ENCODE assay signal across 16 cellular contexts in genomic region chr21:37273911-37274690, GRCh38.
A peak's percentile ranks its signal among the peaks of the same experiment; 100 is the strongest.
DNase-seq lines count a peak whose midpoint lies in the region; FAIRE-seq and TF ChIP-seq lines count a peak whose summit lies in the region.
"Had no signal": no experiment of that assay in that cellular context is flagged by ENCODE, and none has a peak within 500 bp of the region (broad histone marks: within the 10 kb centered on the region; RNA-seq: fewer than 3 reads in every experiment).

No MANE protein-coding gene starts in this region.

- H3K9ac ChIP-seq in ES-I3 (ENCODE audit: low read depth, low read length), result peak overlapping the region; percentile 26; the same call in 1 of the 2 replicates
- no peak overlapping the region for H3K9ac ChIP-seq in HUES48 (ENCODE audit: low read depth, low read length)
- H3K9ac ChIP-seq: BLaER1 had no signal

- no peak for TF ChIP-seq POLR2A in H54 (IDR thresholded peaks at IDR 0.05; ENCODE audit: low read depth, low read length)

- TF ChIP-seq CTCF in fibroblast of pulmonary artery (IDR thresholded peaks at IDR 0.05; ENCODE audit: low read length, missing control alignments) (no peak), RWPE1 (conservative IDR thresholded peaks at IDR 0.05; ENCODE audit: low read depth) (no peak)

- CTCF ChIA-PET in RWPE1 (lab: Yijun Ruan, JAX), result no interaction called here
- CTCF ChIA-PET in HEK293T (lab: Yijun Ruan, JAX), result no interaction called here

- H3K36me3 ChIP-seq in ES-I3 (ENCODE audit: insufficient read depth, low read length) (no peaks in the 10 kb centered on the region), HUES48 (ENCODE audit: control insufficient read depth, insufficient read depth, low read length) (no peaks in the 10 kb centered on the region)
- H3K36me3 ChIP-seq: BLaER1, esophagus squamous epithelium, vagina had no signal

- peak overlapping the region; percentile 26 for H3K27ac ChIP-seq in HUES48 (ENCODE audit: low read depth, low read length)
- H3K27ac ChIP-seq in RWPE1, result no peak overlapping the region
- H3K27ac ChIP-seq: BLaER1, esophagus squamous epithelium, vagina had no signal

- H3K4me3 ChIP-seq in HUES48 (ENCODE audit: low read depth, low read length) (no peak overlapping the region), fibroblast of pulmonary artery (replicated peaks; ENCODE audit: low read depth, low read length) (no peak overlapping the region)
- H3K4me3 ChIP-seq: BLaER1, esophagus squamous epithelium, vagina had no signal

- no peaks in the 10 kb centered on the region for H3K27me3 ChIP-seq in HUES48 (ENCODE audit: control insufficient read depth, insufficient read depth, low read length)
- H3K27me3 ChIP-seq: BLaER1, esophagus squamous epithelium, vagina had no signal

- FAIRE-seq in GM19239 (lab: Jason Lieb, UNC) (peak; percentile 37), H54 (lab: Jason Lieb, UNC) (no peak)
- FAIRE-seq: bronchial epithelial cell had no signal

- DNase-seq in GM19239 (ENCODE audit: insufficient read length, low spot score), result no peak
- DNase-seq in fibroblast of pulmonary artery (ENCODE audit: low read depth), result peak; percentile 18
- DNase-seq in RWPE1 (ENCODE audit: low spot score), result no peak
- no peak for DNase-seq in HEK293T (ENCODE audit: extremely low spot score)
- DNase-seq in H54 (ENCODE audit: insufficient read length, low spot score), result no peak
- DNase-seq: activated naive CD8-positive, alpha-beta T cell treated with anti-CD3 and anti-CD28 coated beads, Interleukin-2, amount 10 ng/mL, durations not matched to agents 7 days and 5 days; esophagus squamous epithelium; KBM-7; kidney glomerular epithelial cell; midbrain; NCI-H1694 had no signal

- H3K9me3 ChIP-seq in ES-I3 (ENCODE audit: control insufficient read depth, insufficient read depth, low read length), result no peaks in the 10 kb centered on the region
- no peaks in the 10 kb centered on the region for H3K9me3 ChIP-seq in HUES48 (ENCODE audit: control insufficient read depth, insufficient read depth, low read length)
- H3K9me3 ChIP-seq: BLaER1, esophagus squamous epithelium, vagina had no signal

- H3K4me1 ChIP-seq in ES-I3 (ENCODE audit: insufficient read depth, low read length), result 0 out of 2 replicates have a peak, but pooled peaks cover 4% of the 10 kb centered on the region
- H3K4me1 ChIP-seq in HUES48 (ENCODE audit: control insufficient read depth, insufficient read depth, low read length), result peaks cover 6% of the 10 kb centered on the region
- H3K4me1 ChIP-seq: vagina had no signal

- POLR2A ChIA-PET in RWPE1 (lab: Yijun Ruan, JAX; ENCODE audit: low non-redundant PET), result no interaction called here
- POLR2A ChIA-PET in HEK293T (lab: Yijun Ruan, JAX), result no interaction called here

TF ChIP-seq in HEK293T, 16 proteins besides CTCF, POLR2A, EP300 and RAD21:
- TF ChIP-seq ZNF384 (IDR thresholded peaks at IDR 0.05) (no peak), FOXK2 (IDR thresholded peaks at IDR 0.05) (no peak), LEF1 (IDR thresholded peaks at IDR 0.05; ENCODE audit: borderline replicate concordance) (no peak), FOXM1 (IDR thresholded peaks at IDR 0.05; ENCODE audit: borderline replicate concordance) (no peak), CTBP1 (IDR thresholded peaks at IDR 0.05; ENCODE audit: borderline replicate concordance) (no peak), ARNT (IDR thresholded peaks at IDR 0.05) (no peak), PKNOX1 (IDR thresholded peaks at IDR 0.05) (no peak), HDGF (IDR thresholded peaks at IDR 0.05; ENCODE audit: borderline replicate concordance) (no peak), L3MBTL2 (conservative IDR thresholded peaks at IDR 0.05) (no peak), SP1 (IDR thresholded peaks at IDR 0.05) (no peak), NFRKB (IDR thresholded peaks at IDR 0.05) (no peak), ELF4 (IDR thresholded peaks at IDR 0.05) (no peak), TARDBP (IDR thresholded peaks at IDR 0.05) (no peak), BHLHE40 (IDR thresholded peaks at IDR 0.05; ENCODE audit: borderline replicate concordance) (no peak), FOXA1 (IDR thresholded peaks at IDR 0.05) (no peak), SUZ12 (IDR thresholded peaks at IDR 0.05) (no peak)
